Comparison of ENCODE assay signal across 1 cellular context in the genomic region with DNA sequence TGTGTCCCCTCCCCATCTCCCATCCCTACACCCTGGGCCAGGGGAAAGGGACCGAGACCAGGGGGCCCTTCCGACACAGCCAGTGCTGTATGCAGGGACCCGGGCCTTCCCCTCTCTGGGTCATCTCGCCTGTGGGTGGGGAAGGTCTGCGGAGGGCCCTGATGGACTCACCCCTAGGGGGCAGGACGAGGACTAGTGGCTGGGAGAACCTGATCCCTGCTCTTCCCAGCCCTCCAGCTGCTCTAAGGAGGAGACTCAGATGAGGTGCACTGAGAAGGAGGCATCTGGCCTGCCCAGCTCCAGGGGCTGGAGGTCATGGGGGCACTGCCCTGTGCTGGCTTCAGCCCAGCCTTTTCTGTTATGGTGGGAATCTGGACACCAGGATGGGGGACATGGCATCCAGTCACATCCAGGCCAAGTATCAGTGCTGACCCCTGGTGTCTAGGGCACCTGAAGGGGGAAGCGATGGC.
TF ChIP-seq lines count a peak whose summit lies in the region.

No MANE protein-coding gene starts in this region.

TF ChIP-seq in HepG2, 621 proteins besides CTCF, POLR2A, EP300 and RAD21 (continued from another document and continues in another):
- TF ChIP-seq ZNF609 (CRISPR knock-in tag; IDR thresholded peaks at IDR 0.05; ENCODE audit: borderline replicate concordance) (no peak), TEAD3 (CRISPR knock-in tag; optimal IDR thresholded peaks at IDR 0.05; ENCODE audit: borderline replicate concordance) (peak; percentile 17), ZNF792 (CRISPR knock-in tag; IDR thresholded peaks at IDR 0.05) (no peak), ZBTB8A (CRISPR knock-in tag; IDR thresholded peaks at IDR 0.05; ENCODE audit: borderline replicate concordance, low read depth) (no peak), SOX13 (IDR thresholded peaks at IDR 0.05) (no peak), SOX13 (CRISPR knock-in tag; conservative IDR thresholded peaks at IDR 0.05 in 1 of 2, IDR thresholded peaks at IDR 0.05 in 1 of 2) (no peak), REXO4 (CRISPR knock-in tag; IDR thresholded peaks at IDR 0.05; ENCODE audit: borderline replicate concordance) (no peak), ZNF292 (CRISPR knock-in tag; IDR thresholded peaks at IDR 0.05; ENCODE audit: borderline replicate concordance, low read depth) (no peak), NR2F6 (IDR thresholded peaks at IDR 0.05) (no peak), NR2F6 (CRISPR knock-in tag; IDR thresholded peaks at IDR 0.05) (no peak; the same call in 1 of the 2 replicates), ZNF879 (CRISPR knock-in tag; IDR thresholded peaks at IDR 0.05) (no peak), SIN3B (IDR thresholded peaks at IDR 0.05; ENCODE audit: low read length) (no peak), ZNF343 (CRISPR knock-in tag; IDR thresholded peaks at IDR 0.05) (0 out of 2 replicates have a peak, but pooled peaks have one; percentile 4), BRD4 (CRISPR knock-in tag; IDR thresholded peaks at IDR 0.05) (no peak), ZNF143 (CRISPR knock-in tag; IDR thresholded peaks at IDR 0.05) (0 out of 2 replicates have a peak, but pooled peaks have one; percentile 7), ZBTB33 (CRISPR knock-in tag; IDR thresholded peaks at IDR 0.05) (peak; percentile 6; the same call in 1 of the 2 replicates), ZNF121 (CRISPR knock-in tag; IDR thresholded peaks at IDR 0.05) (no peak), ZBTB38 (CRISPR knock-in tag; IDR thresholded peaks at IDR 0.05) (no peak), KDM1A (CRISPR knock-in tag; IDR thresholded peaks at IDR 0.05) (no peak), NFKB2 (CRISPR knock-in tag; IDR thresholded peaks at IDR 0.05; ENCODE audit: borderline replicate concordance) (0 out of 2 replicates have a peak, but pooled peaks have one; percentile 43), ZBTB7B (CRISPR knock-in tag; IDR thresholded peaks at IDR 0.05) (0 out of 2 replicates have a peak, but pooled peaks have one; percentile 19), RBFOX2 (IDR thresholded peaks at IDR 0.05; ENCODE audit: low read depth, low read length) (no peak), SCMH1 (CRISPR knock-in tag; IDR thresholded peaks at IDR 0.05; ENCODE audit: borderline replicate concordance) (no peak), MTA1 (CRISPR knock-in tag; IDR thresholded peaks at IDR 0.05; ENCODE audit: borderline replicate concordance) (no peak), RFXAP (CRISPR knock-in tag; IDR thresholded peaks at IDR 0.05; ENCODE audit: borderline replicate concordance) (peak; percentile 37; the same call in 1 of the 2 replicates), ATF1 (CRISPR knock-in tag; IDR thresholded peaks at IDR 0.05) (no peak), AKAP8 (CRISPR knock-in tag; IDR thresholded peaks at IDR 0.05) (no peak), ZNF446 (CRISPR knock-in tag; IDR thresholded peaks at IDR 0.05) (0 out of 2 replicates have a peak, but pooled peaks have one; percentile 39), ZNF674 (CRISPR knock-in tag; IDR thresholded peaks at IDR 0.05; ENCODE audit: low read depth) (no peak), MNT (IDR thresholded peaks at IDR 0.05) (no peak), ZNF331 (CRISPR knock-in tag; IDR thresholded peaks at IDR 0.05) (no peak; the same call in 1 of the 2 replicates), ZMYM4 (CRISPR knock-in tag; IDR thresholded peaks at IDR 0.05) (no peak), MTA3 (CRISPR knock-in tag; IDR thresholded peaks at IDR 0.05) (no peak), HINFP (CRISPR knock-in tag; IDR thresholded peaks at IDR 0.05; ENCODE audit: low read depth) (no peak), ZNF619 (CRISPR knock-in tag; IDR thresholded peaks at IDR 0.05) (no peak), DNMT1 (CRISPR knock-in tag; IDR thresholded peaks at IDR 0.05) (no peak), ZNF710 (CRISPR knock-in tag; IDR thresholded peaks at IDR 0.05; ENCODE audit: borderline replicate concordance) (no peak), HOXA3 (CRISPR knock-in tag; IDR thresholded peaks at IDR 0.05) (peak; percentile 30; the same call in 1 of the 2 replicates), NPAS2 (CRISPR knock-in tag; IDR thresholded peaks at IDR 0.05; ENCODE audit: borderline replicate concordance) (no peak), GTF3A (CRISPR knock-in tag; conservative IDR thresholded peaks at IDR 0.05) (no peak), JARID2 (CRISPR knock-in tag; IDR thresholded peaks at IDR 0.05; ENCODE audit: insufficient replicate concordance) (peak; percentile 21), ZNF430 (CRISPR knock-in tag; IDR thresholded peaks at IDR 0.05) (no peak), ZNF788 (CRISPR knock-in tag; IDR thresholded peaks at IDR 0.05; ENCODE audit: borderline replicate concordance) (0 out of 2 replicates have a peak, but pooled peaks have one; percentile 6), STAG1 (CRISPR knock-in tag; IDR thresholded peaks at IDR 0.05) (peak; percentile 61), DMAP1 (CRISPR knock-in tag; IDR thresholded peaks at IDR 0.05) (no peak)
- TF ChIP-seq, protein P1, sequence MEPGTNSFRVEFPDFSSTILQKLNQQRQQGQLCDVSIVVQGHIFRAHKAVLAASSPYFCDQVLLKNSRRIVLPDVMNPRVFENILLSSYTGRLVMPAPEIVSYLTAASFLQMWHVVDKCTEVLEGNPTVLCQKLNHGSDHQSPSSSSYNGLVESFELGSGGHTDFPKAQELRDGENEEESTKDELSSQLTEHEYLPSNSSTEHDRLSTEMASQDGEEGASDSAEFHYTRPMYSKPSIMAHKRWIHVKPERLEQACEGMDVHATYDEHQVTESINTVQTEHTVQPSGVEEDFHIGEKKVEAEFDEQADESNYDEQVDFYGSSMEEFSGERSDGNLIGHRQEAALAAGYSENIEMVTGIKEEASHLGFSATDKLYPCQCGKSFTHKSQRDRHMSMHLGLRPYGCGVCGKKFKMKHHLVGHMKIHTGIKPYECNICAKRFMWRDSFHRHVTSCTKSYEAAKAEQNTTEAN (CRISPR knock-in tag; conservative IDR thresholded peaks at IDR 0.05), result no peak
- TF ChIP-seq, protein P2, sequence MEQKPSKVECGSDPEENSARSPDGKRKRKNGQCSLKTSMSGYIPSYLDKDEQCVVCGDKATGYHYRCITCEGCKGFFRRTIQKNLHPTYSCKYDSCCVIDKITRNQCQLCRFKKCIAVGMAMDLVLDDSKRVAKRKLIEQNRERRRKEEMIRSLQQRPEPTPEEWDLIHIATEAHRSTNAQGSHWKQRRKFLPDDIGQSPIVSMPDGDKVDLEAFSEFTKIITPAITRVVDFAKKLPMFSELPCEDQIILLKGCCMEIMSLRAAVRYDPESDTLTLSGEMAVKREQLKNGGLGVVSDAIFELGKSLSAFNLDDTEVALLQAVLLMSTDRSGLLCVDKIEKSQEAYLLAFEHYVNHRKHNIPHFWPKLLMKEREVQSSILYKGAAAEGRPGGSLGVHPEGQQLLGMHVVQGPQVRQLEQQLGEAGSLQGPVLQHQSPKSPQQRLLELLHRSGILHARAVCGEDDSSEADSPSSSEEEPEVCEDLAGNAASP (CRISPR knock-in tag; IDR thresholded peaks at IDR 0.05; ENCODE audit: borderline replicate concordance), result no peak
- TF ChIP-seq, protein P3, sequence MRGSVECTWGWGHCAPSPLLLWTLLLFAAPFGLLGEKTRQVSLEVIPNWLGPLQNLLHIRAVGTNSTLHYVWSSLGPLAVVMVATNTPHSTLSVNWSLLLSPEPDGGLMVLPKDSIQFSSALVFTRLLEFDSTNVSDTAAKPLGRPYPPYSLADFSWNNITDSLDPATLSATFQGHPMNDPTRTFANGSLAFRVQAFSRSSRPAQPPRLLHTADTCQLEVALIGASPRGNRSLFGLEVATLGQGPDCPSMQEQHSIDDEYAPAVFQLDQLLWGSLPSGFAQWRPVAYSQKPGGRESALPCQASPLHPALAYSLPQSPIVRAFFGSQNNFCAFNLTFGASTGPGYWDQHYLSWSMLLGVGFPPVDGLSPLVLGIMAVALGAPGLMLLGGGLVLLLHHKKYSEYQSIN (CRISPR knock-in tag; IDR thresholded peaks at IDR 0.05; ENCODE audit: borderline replicate concordance), result no peak
- TF ChIP-seq, protein P4, sequence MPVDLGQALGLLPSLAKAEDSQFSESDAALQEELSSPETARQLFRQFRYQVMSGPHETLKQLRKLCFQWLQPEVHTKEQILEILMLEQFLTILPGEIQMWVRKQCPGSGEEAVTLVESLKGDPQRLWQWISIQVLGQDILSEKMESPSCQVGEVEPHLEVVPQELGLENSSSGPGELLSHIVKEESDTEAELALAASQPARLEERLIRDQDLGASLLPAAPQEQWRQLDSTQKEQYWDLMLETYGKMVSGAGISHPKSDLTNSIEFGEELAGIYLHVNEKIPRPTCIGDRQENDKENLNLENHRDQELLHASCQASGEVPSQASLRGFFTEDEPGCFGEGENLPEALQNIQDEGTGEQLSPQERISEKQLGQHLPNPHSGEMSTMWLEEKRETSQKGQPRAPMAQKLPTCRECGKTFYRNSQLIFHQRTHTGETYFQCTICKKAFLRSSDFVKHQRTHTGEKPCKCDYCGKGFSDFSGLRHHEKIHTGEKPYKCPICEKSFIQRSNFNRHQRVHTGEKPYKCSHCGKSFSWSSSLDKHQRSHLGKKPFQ (CRISPR knock-in tag; IDR thresholded peaks at IDR 0.05; ENCODE audit: insufficient replicate concordance), result no peak
